8 cellular contexts compared by ENCODE assay signal in genomic region chr11:10808553-10809372, GRCh38. TPM values are rescaled to one million over a fixed set of nuclear protein-coding genes. Genes with fewer than 3 reads are reported as not detected.
DNase-seq lines count a peak whose midpoint lies in the region; TF ChIP-seq lines count a peak whose summit lies in the region.

Gene EIF4G2 (minus strand): TSS chr11:10808926.

- DNase-seq in CMK (ENCODE audit: low read depth) (peak; percentile 93), GM20000 (ENCODE audit: low spot score) (peak; percentile 98), HT-29 (ENCODE audit: low spot score) (peak; percentile 100), NOMO-1 (lab: John Stamatoyannopoulos, UW; ENCODE audit: unreplicated experiment in 2 of 2) (peak; percentile 97 to 99), medulla oblongata (ENCODE audit: extremely low spot score) (peak; percentile 100)
- peak; percentile 97 to 98 (median 97) for DNase-seq in effector memory CD4-positive, alpha-beta T cell
- DNase-seq in stimulated activated CD8-positive, alpha-beta memory T cell treated with anti-CD3 and anti-CD28 coated beads, Interleukin-12 subunit alpha, Interleukin-12 subunit beta, amount 100 ng/mL, for 1 hour (ENCODE audit: low read depth), result peak; percentile 95

- H3K9me3 ChIP-seq in effector memory CD4-positive, alpha-beta T cell (ENCODE audit: control insufficient read depth, low read length), result no peaks in the 10 kb centered on the region

- peaks cover 28% of the 10 kb centered on the region for H3K4me1 ChIP-seq in effector memory CD4-positive, alpha-beta T cell (ENCODE audit: control insufficient read depth, insufficient read depth, low read length, poor library complexity, severe bottlenecking)

- no peak for TF ChIP-seq CTCF in GM20000 (IDR thresholded peaks at IDR 0.05; ENCODE audit: extremely low read depth, missing control alignments)

- CTCF ChIA-PET in activated CD8-positive, alpha-beta memory T cell treated with anti-CD3 and anti-CD28 coated beads for 36 hours (lab: Charles Lee), result interaction anchor here (0.9 to 3.2 kb wide), 4 partner anchors 11 to 49 kb away, joined by 4 to 17 read pairs (median 5); partner anchors contain the start of gene ZBED5

- POLR2A ChIA-PET in activated CD8-positive, alpha-beta memory T cell treated with anti-CD3 and anti-CD28 coated beads for 36 hours (lab: Charles Lee), result interaction anchor here (0.5 to 3.7 kb wide), 18 partner anchors 11 to 1348 kb away, joined by 3 to 93 read pairs (median 6); partner anchors contain the start of genes AMPD3, CTR9, RNF141 and USP47

- H3K27ac ChIP-seq in effector memory CD4-positive, alpha-beta T cell (ENCODE audit: insufficient read depth, low read length, poor library complexity, severe bottlenecking), result peak within 1 kb of the TSS; percentile 94

- H3K4me3 ChIP-seq in effector memory CD4-positive, alpha-beta T cell (ENCODE audit: insufficient read depth, low read depth, low read length, poor library complexity, severe bottlenecking), result peak within 1 kb of the TSS; percentile 98

- H3K36me3 ChIP-seq in effector memory CD4-positive, alpha-beta T cell (ENCODE audit: control insufficient read depth, insufficient read depth, low read length), result peaks cover 32% of the 10 kb centered on the region

- no peaks in the 10 kb centered on the region for H3K27me3 ChIP-seq in effector memory CD4-positive, alpha-beta T cell (replicated peaks; ENCODE audit: control insufficient read depth, insufficient read depth, low read length, poor library complexity, severe bottlenecking)

RNA-seq across cellular contexts. Expression of gene EIF4G2, which starts in this region (rescaled TPM):
- total RNA-seq in HT-29 (2014; rRNA removed; shearing (Covaris generic)), result 514 and 533 TPM in 2 replicates
- 1,000 to 10,000 TPM; 1,451 to 1,459 TPM for total RNA-seq in activated CD8-positive, alpha-beta memory T cell treated with anti-CD3 and anti-CD28 coated beads for 36 hours

Comparison
In these comparisons a context has a peak if more than half of its experiments do, and no peak if none do; other contexts are left out.
1. Peak in every context shown above with its lines: DNase-seq, H3K4me3 ChIP-seq and H3K27ac ChIP-seq.